Comparison of ENCODE assay signal across 1 cellular context in the genomic region with DNA sequence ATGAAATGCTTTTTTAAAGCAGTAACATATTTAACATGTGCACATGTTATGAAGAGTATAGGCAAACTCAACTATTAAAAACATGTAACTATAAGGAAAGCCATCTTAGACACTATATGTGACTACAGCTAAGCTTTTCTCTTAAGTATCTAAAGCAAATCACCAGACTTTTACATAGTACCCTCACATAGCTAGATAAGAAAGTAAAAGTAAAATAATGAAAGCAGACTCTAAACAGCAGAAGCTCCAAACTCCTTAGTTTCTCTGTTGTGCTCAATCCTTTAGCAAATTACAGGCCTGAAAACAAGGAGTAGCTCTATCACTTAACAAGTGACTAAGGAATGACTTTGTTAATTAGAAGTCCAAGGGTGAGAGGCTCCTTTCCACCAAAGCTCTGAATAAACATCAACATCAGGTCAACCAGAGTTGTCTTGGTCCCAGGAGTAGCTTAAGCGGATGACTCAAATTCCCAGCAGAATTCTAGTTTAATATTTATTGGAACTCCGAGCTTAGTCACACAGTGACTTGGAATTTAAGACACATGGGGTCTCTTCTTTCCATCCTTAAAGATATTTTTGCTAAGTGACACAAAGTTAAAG.
TF ChIP-seq lines count a peak whose summit lies in the region.

No MANE protein-coding gene starts in this region.

TF ChIP-seq in WTC11, 78 proteins besides CTCF, POLR2A, EP300 and RAD21 (continued from another document):
- TF ChIP-seq, protein P1, sequence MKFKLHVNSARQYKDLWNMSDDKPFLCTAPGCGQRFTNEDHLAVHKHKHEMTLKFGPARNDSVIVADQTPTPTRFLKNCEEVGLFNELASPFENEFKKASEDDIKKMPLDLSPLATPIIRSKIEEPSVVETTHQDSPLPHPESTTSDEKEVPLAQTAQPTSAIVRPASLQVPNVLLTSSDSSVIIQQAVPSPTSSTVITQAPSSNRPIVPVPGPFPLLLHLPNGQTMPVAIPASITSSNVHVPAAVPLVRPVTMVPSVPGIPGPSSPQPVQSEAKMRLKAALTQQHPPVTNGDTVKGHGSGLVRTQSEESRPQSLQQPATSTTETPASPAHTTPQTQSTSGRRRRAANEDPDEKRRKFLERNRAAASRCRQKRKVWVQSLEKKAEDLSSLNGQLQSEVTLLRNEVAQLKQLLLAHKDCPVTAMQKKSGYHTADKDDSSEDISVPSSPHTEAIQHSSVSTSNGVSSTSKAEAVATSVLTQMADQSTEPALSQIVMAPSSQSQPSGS (CRISPR knock-in tag; IDR thresholded peaks at IDR 0.05; ENCODE audit: borderline replicate concordance, low read depth) = no peak
- TF ChIP-seq SOX15 (CRISPR knock-in tag; IDR thresholded peaks at IDR 0.05) (no peak), ZNF396 (CRISPR knock-in tag; IDR thresholded peaks at IDR 0.05; ENCODE audit: borderline replicate concordance) (no peak)
